ENCODE assay signal across 23 cellular contexts in the genomic region with DNA sequence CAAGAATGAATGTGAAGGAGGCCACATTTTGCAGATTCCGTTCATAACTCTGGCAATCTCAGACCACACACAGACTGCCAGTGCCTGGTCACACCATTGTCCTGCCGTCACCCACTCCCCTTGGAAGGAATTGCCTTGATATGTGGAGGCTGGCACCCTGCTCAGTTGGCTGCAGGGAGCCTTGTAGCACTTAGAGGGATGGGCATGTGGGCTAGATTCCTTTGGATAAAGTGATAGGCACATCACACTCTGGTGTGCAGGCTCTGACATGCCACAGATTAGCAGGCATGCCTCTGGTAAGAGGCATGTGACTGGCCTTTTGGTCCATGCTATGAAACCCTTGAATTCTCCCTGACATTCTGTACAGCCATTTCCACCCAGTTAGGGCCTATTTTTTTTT.
DNase-seq lines count a peak whose midpoint lies in the region; ATAC-seq and TF ChIP-seq lines count a peak whose summit lies in the region.
"Had no signal": no experiment of that assay in that cellular context is flagged by ENCODE, and none has a peak within 500 bp of the region (broad histone marks: within the 10 kb centered on the region; RNA-seq: fewer than 3 reads in every experiment).

No MANE protein-coding gene starts in this region.

- peaks cover 7% of the 10 kb centered on the region for H3K4me1 ChIP-seq in foreskin keratinocyte

- ATAC-seq in Right ventricle myocardium superior (ENCODE audit: poor library complexity) (peak; percentile 85), foreskin keratinocyte (peak; percentile 88), HG03025 (IDR thresholded peaks at IDR 0.05; ENCODE audit: low FRiP score, unreplicated experiment) (no peak), GM18868 (IDR thresholded peaks at IDR 0.05; ENCODE audit: unreplicated experiment) (no peak), GM18867 (IDR thresholded peaks at IDR 0.05; ENCODE audit: unreplicated experiment) (no peak)
- ATAC-seq: body of pancreas; naive thymus-derived CD4-positive, alpha-beta T cell; stimulated activated effector memory CD8-positive, alpha-beta T cell treated with anti-CD3 and anti-CD28 coated beads, Interleukin-12 subunit alpha, Interleukin-12 subunit beta, amount 100 ng/mL, for 72 hours had no signal

- intact Hi-C loops in Right ventricle myocardium superior (cut with DNase I) (no loop called here), cardiac septum (cut with DNase I) (loop anchor here (5.0 kb wide), 1 partner anchor 66 kb away; no protein-coding TSS in a partner anchor)

- H3K27ac ChIP-seq in foreskin keratinocyte = no peak overlapping the region
- H3K27ac ChIP-seq: body of pancreas, dorsolateral prefrontal cortex had no signal

- H3K27me3 ChIP-seq in foreskin keratinocyte = no peaks in the 10 kb centered on the region
- H3K27me3 ChIP-seq: body of pancreas, dorsolateral prefrontal cortex, MG63 had no signal

- DNase-seq in Right ventricle myocardium superior = peak; percentile 50
- no peak for DNase-seq in cardiac septum (ENCODE audit: low spot score)
- DNase-seq in foreskin keratinocyte = peak; percentile 49 to 80
- DNase-seq in myocyte (ENCODE audit: low read depth) = peak; percentile 59
- DNase-seq in amygdala (lab: John Stamatoyannopoulos, UW) = no peak
- DNase-seq: activated CD4-positive, alpha-beta T cell treated with anti-CD3 and anti-CD28 coated beads, Interleukin-2, amount 50 U/mL, for 4 hours; activated T-cell treated with anti-CD3 and anti-CD28 coated beads, Interleukin-2, amount 50 U/mL, for 48 hours; body of pancreas; DND-41; dorsolateral prefrontal cortex; GOT3; KG1; MG63; naive thymus-derived CD4-positive, alpha-beta T cell; NCI-H1105; NCI-H187 treated with DMSO at 0.1 percent for 48 hours; NCI-H2171 treated with DMSO at 0.1 percent for 48 hours; NCI-H510A treated with DMSO at 0.1 percent for 48 hours; T-helper 2 cell had no signal

- no peak for TF ChIP-seq CTCF in foreskin keratinocyte (conservative IDR thresholded peaks at IDR 0.05)

Comparison
In these comparisons a context has a peak if more than half of its experiments do, and no peak if none do; other contexts are left out.
1. DNase-seq: peak in Right ventricle myocardium superior (single experiment), foreskin keratinocyte (2 of 2) and myocyte (single experiment); none in cardiac septum (single experiment) and amygdala (0 of 56).
2. ATAC-seq: peak in Right ventricle myocardium superior (single experiment) and foreskin keratinocyte (single experiment); none in HG03025 (single experiment), GM18868 (single experiment) and GM18867 (single experiment).